Comparison of ENCODE assay signal across 20 cellular contexts in the genomic region with DNA sequence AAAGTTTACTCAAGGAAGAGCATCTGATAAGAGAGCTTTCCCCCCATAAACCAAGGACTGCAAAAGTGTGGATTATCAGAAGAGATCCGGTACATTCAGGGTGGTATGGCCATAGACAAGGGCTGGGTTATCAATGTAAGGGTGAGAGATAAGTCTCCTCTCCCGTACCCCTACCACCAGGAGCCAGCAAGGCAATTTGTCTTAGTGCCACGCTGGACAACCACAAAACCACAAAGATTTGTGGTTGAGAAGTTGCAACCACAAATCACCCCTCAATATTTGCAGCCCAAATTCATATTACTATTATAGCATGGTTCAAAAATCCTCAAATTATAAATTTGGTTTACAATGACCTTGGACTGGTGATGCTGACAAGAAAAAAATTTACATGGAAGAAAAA. TPM values are rescaled to one million over a fixed set of nuclear protein-coding genes. Genes with fewer than 3 reads are reported as not detected.
DNase-seq lines count a peak whose midpoint lies in the region; ATAC-seq and TF ChIP-seq lines count a peak whose summit lies in the region.
"Had no signal": no experiment of that assay in that cellular context is flagged by ENCODE, and none has a peak within 500 bp of the region (broad histone marks: within the 10 kb centered on the region; RNA-seq: fewer than 3 reads in every experiment).

No MANE protein-coding gene starts in this region.

- peaks cover 39% of the 10 kb centered on the region for H3K4me1 Mint-ChIP-seq in activated CD8-positive, alpha-beta memory T cell treated with anti-CD3 and anti-CD28 coated beads, Interleukin-2, amount 10 ng/mL, durations not matched to agents 7 days and 5 days
- H3K4me1 Mint-ChIP-seq in IgD-negative memory B cell (peaks cover 23 to 39% (median 27%) of the 10 kb centered on the region in 3 donors), natural killer cell (peaks cover 30 to 45% of the 10 kb centered on the region in 2 donors), mesothelial cell of epicardium (peaks cover 23% of the 10 kb centered on the region)

- no peak for ATAC-seq in activated CD8-positive, alpha-beta memory T cell treated with anti-CD3 and anti-CD28 coated beads, Interleukin-2, amount 10 ng/mL, durations not matched to agents 7 days and 5 days
- ATAC-seq in natural killer cell = no peak
- ATAC-seq: PC-3 had no signal

- no peaks in the 10 kb centered on the region for H3K27me3 Mint-ChIP-seq in activated CD8-positive, alpha-beta memory T cell treated with anti-CD3 and anti-CD28 coated beads, Interleukin-2, amount 10 ng/mL, durations not matched to agents 7 days and 5 days
- H3K27me3 Mint-ChIP-seq in IgD-negative memory B cell (peaks cover 4% of the 10 kb centered on the region), natural killer cell (ENCODE audit: low read depth in 2 of 2) (peaks cover 0 to 2% of the 10 kb centered on the region in 2 donors), mesothelial cell of epicardium (ENCODE audit: low read depth) (peaks cover 8% of the 10 kb centered on the region)
- H3K27me3 Mint-ChIP-seq: B cell had no signal

- peak overlapping the region; percentile 35 for H3K27ac Mint-ChIP-seq in activated CD8-positive, alpha-beta memory T cell treated with anti-CD3 and anti-CD28 coated beads, Interleukin-2, amount 10 ng/mL, durations not matched to agents 7 days and 5 days
- peak overlapping the region in 2 of 3 donors; percentile 23 to 33 for H3K27ac Mint-ChIP-seq in IgD-negative memory B cell
- peak overlapping the region in 1 of 2 donors; percentile 44 for H3K27ac Mint-ChIP-seq in natural killer cell
- H3K27ac Mint-ChIP-seq in mesothelial cell of epicardium = no peak overlapping the region
- H3K27ac Mint-ChIP-seq: B cell had no signal

- intact Hi-C loops in natural killer cell (cut with micrococcal nuclease) = no loop called here

- no peak for TF ChIP-seq CTCF in natural killer cell (IDR thresholded peaks at IDR 0.05)
- no peak for TF ChIP-seq CTCF in mesothelial cell of epicardium (IDR thresholded peaks at IDR 0.05; ENCODE audit: unreplicated experiment)

- peaks cover 16% of the 10 kb centered on the region for H3K36me3 Mint-ChIP-seq in activated CD8-positive, alpha-beta memory T cell treated with anti-CD3 and anti-CD28 coated beads, Interleukin-2, amount 10 ng/mL, durations not matched to agents 7 days and 5 days
- H3K36me3 Mint-ChIP-seq in IgD-negative memory B cell = no peaks in the 10 kb centered on the region
- H3K36me3 Mint-ChIP-seq in natural killer cell = no peaks in the 10 kb centered on the region
- peaks cover 3% of the 10 kb centered on the region for H3K36me3 Mint-ChIP-seq in mesothelial cell of epicardium

- DNase-seq in activated CD8-positive, alpha-beta memory T cell treated with anti-CD3 and anti-CD28 coated beads, Interleukin-2, amount 10 ng/mL, durations not matched to agents 7 days and 5 days = no peak
- no peak for DNase-seq in activated CD8-positive, alpha-beta memory T cell treated with anti-CD3 and anti-CD28 coated beads, Interleukin-2, amount 50 U/mL, for 48 hours
- peak; percentile 8 for DNase-seq in amniotic epithelial cell (ENCODE audit: low read depth)
- no peak for DNase-seq in natural killer cell
- no peak for DNase-seq in COLO668 (lab: John Stamatoyannopoulos, UW; ENCODE audit: unreplicated experiment)
- no peak for DNase-seq in mesothelial cell of epicardium (ENCODE audit: low spot score in 2 of 2, unreplicated experiment in 2 of 2)
- no peak for DNase-seq in superior temporal gyrus (ENCODE audit: extremely low spot score)
- DNase-seq: EL, GOT3, KBM-7, NCI-H1417 treated with DMSO at 0.1 percent for 48 hours, NCI-H1930, NCI-H345, NCI-H524 treated with DMSO at 0.1 percent for 48 hours, PC-3, RPMI8226, SHP77 treated with DMSO at 0.1 percent for 48 hours had no signal

- no peak overlapping the region for H3K4me3 Mint-ChIP-seq in activated CD8-positive, alpha-beta memory T cell treated with anti-CD3 and anti-CD28 coated beads, Interleukin-2, amount 10 ng/mL, durations not matched to agents 7 days and 5 days
- peak overlapping the region in 1 of 4 donors; percentile 97 for H3K4me3 Mint-ChIP-seq in IgD-negative memory B cell
- H3K4me3 Mint-ChIP-seq in natural killer cell = peak overlapping the region; percentile 64
- no peak overlapping the region for H3K4me3 Mint-ChIP-seq in mesothelial cell of epicardium

- CTCF ChIA-PET in activated CD8-positive, alpha-beta memory T cell treated with anti-CD3 and anti-CD28 coated beads, Interleukin-2, amount 10 ng/mL, durations not matched to agents 7 days and 5 days (lab: Charles Lee) = interaction anchor here (0.6 kb wide), 1 partner anchor 10 kb away, joined by 3 read pairs; no protein-coding TSS in a partner anchor

- no peaks in the 10 kb centered on the region for H3K9me3 Mint-ChIP-seq in activated CD8-positive, alpha-beta memory T cell treated with anti-CD3 and anti-CD28 coated beads, Interleukin-2, amount 10 ng/mL, durations not matched to agents 7 days and 5 days (ENCODE audit: low read depth)
- no peaks in the 10 kb centered on the region for H3K9me3 Mint-ChIP-seq in IgD-negative memory B cell
- H3K9me3 Mint-ChIP-seq in natural killer cell = no peaks in the 10 kb centered on the region
- H3K9me3 Mint-ChIP-seq in mesothelial cell of epicardium = no peaks in the 10 kb centered on the region

RNA-seq across cellular contexts. Expression of a gene that starts 2.3 kb away (rescaled TPM):
- 10 to 100 TPM; 26.8 to 31.7 TPM for total RNA-seq in activated CD8-positive, alpha-beta memory T cell treated with anti-CD3 and anti-CD28 coated beads, Interleukin-2, amount 10 ng/mL, durations not matched to agents 7 days and 5 days
- polyA plus RNA-seq in IgD-negative memory B cell = 11.8 TPM
- 10 to 100 TPM; 24.4 to 37.4 (median 27.8) TPM for total RNA-seq in natural killer cell
- total RNA-seq in mesothelial cell of epicardium = 24.1 to 27.8 TPM (median 26.6 TPM) in 3 replicates

RNA-seq across cellular contexts. Expression of a gene that starts 16.4 kb away (rescaled TPM):
- 1 to 10 TPM in 1 of 2 experiments, not detected in 1; 2.3 TPM for total RNA-seq in activated CD8-positive, alpha-beta memory T cell treated with anti-CD3 and anti-CD28 coated beads, Interleukin-2, amount 10 ng/mL, durations not matched to agents 7 days and 5 days
- 1.6 TPM for polyA plus RNA-seq in IgD-negative memory B cell
- total RNA-seq in natural killer cell = 1 to 10 TPM; 1.4 to 2.5 (median 2.0) TPM
- total RNA-seq in mesothelial cell of epicardium = 2.5 to 3.6 TPM (median 3.2 TPM) in 3 replicates
- total RNA-seq: A172, PC-3 had no signal

RNA-seq across cellular contexts. Expression of a gene that starts 56.1 kb away (rescaled TPM):
- total RNA-seq in activated CD8-positive, alpha-beta memory T cell treated with anti-CD3 and anti-CD28 coated beads, Interleukin-2, amount 10 ng/mL, durations not matched to agents 7 days and 5 days = 10 to 100 TPM; 86.0 to 92.7 TPM
- polyA plus RNA-seq in IgD-negative memory B cell = 66.9 TPM
- total RNA-seq in natural killer cell (100 to 1,000 TPM; 171 to 214 (median 196) TPM), mesothelial cell of epicardium (83.5 to 84.9 TPM (median 84.7 TPM) in 3 replicates)
- total RNA-seq: PC-3 had no signal
